1 cellular context compared by ENCODE assay signal in the genomic region with DNA sequence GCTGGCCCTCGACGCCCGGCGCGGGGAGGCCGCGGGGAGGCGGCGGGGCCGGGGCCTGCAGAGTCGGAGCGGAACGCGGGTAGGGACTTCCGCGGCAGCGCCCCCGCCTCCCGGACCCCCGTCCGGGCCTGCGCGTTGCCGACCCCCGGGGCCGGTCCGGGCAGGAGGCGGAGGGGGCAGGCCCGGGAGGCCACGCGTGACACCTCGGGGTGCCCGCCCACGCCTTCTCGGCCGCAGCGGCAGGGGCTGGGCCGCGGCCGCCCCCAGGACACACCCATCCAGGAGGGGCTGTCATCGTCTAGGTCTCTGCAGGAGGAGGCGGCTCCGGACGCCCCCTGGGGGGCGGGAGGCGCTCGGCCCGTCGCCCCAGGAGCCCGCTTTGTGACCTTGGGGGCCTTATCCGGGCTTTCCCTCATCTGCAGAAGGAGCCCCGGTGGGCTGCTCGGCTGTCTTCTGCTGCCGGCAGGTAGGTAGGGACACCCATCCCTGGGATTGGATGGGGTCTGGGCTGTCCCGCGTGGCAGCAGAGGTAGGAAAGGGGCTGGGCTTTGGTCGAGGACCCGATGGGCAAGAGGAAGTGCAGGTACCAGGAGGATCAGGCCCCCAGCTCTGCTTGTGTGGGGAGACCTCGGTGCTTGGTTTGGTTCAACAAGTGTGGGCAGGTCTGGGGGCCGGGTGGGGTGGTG.
TF ChIP-seq lines count a peak whose summit lies in the region.

No MANE protein-coding gene starts in this region.

TF ChIP-seq in K562, 482 proteins besides CTCF, POLR2A, EP300 and RAD21 (continued from another document and continues in another):
- no peak for TF ChIP-seq BRD9 (IDR thresholded peaks at IDR 0.05; ENCODE audit: low read depth, partially characterized antibody)
- peak; percentile 77 for TF ChIP-seq SMAD4 (CRISPR knock-in tag; conservative IDR thresholded peaks at IDR 0.05)
- no peak for TF ChIP-seq NELFE (IDR thresholded peaks at IDR 0.05; ENCODE audit: insufficient read depth, insufficient read length)
- peak; percentile 68 for TF ChIP-seq RBBP5 (IDR thresholded peaks at IDR 0.05; ENCODE audit: borderline replicate concordance, insufficient read depth, low read length, poor library complexity, severe bottlenecking)
- TF ChIP-seq IRF2 (CRISPR knock-in tag; IDR thresholded peaks at IDR 0.05): no peak
- no peak for TF ChIP-seq ZNF445 (CRISPR knock-in tag; IDR thresholded peaks at IDR 0.05; ENCODE audit: low read depth)
- peak; percentile 54; the same call in 1 of the 2 replicates for TF ChIP-seq CREM (IDR thresholded peaks at IDR 0.05; ENCODE audit: low read depth)
- TF ChIP-seq ZNF134 (CRISPR knock-in tag; conservative IDR thresholded peaks at IDR 0.05): 0 out of 2 replicates have a peak, but pooled peaks have one; percentile 22
- no peak for TF ChIP-seq MTA1 (IDR thresholded peaks at IDR 0.05; ENCODE audit: borderline replicate concordance)
- peak in 1 of 2 experiments; percentile 65; a peak in 2 of 4 replicates for TF ChIP-seq HDAC1 (IDR thresholded peaks at IDR 0.05)
- TF ChIP-seq ZFP1 (CRISPR knock-in tag; IDR thresholded peaks at IDR 0.05): no peak
- TF ChIP-seq DPF2 (IDR thresholded peaks at IDR 0.05): peak; percentile 19; the same call in 1 of the 2 replicates
- TF ChIP-seq PML (IDR thresholded peaks at IDR 0.05; ENCODE audit: low read length): no peak; the same call in 1 of the 2 replicates
- TF ChIP-seq, protein P1, sequence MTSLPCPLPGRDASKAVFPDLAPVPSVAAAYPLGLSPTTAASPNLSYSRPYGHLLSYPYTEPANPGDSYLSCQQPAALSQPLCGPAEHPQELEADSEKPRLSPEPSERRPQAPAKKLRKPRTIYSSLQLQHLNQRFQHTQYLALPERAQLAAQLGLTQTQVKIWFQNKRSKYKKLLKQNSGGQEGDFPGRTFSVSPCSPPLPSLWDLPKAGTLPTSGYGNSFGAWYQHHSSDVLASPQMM (CRISPR knock-in tag; IDR thresholded peaks at IDR 0.05): no peak
- TF ChIP-seq, protein P2, sequence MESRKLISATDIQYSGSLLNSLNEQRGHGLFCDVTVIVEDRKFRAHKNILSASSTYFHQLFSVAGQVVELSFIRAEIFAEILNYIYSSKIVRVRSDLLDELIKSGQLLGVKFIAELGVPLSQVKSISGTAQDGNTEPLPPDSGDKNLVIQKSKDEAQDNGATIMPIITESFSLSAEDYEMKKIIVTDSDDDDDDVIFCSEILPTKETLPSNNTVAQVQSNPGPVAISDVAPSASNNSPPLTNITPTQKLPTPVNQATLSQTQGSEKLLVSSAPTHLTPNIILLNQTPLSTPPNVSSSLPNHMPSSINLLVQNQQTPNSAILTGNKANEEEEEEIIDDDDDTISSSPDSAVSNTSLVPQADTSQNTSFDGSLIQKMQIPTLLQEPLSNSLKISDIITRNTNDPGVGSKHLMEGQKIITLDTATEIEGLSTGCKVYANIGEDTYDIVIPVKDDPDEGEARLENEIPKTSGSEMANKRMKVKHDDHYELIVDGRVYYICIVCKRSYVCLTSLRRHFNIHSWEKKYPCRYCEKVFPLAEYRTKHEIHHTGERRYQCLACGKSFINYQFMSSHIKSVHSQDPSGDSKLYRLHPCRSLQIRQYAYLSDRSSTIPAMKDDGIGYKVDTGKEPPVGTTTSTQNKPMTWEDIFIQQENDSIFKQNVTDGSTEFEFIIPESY (CRISPR knock-in tag; IDR thresholded peaks at IDR 0.05): 0 out of 2 replicates have a peak, but pooled peaks have one; percentile 18
- peak; percentile 87 for TF ChIP-seq SAP30 (IDR thresholded peaks at IDR 0.05; ENCODE audit: borderline replicate concordance, insufficient read depth, low read depth, low read length, poor library complexity, severe bottlenecking)
- TF ChIP-seq NONO (IDR thresholded peaks at IDR 0.05; ENCODE audit: low read depth in 2 of 2, low read length in 1 of 2): peak in 1 of 2 experiments; percentile 59; a peak in 1 of 4 replicates
- TF ChIP-seq, protein P3, sequence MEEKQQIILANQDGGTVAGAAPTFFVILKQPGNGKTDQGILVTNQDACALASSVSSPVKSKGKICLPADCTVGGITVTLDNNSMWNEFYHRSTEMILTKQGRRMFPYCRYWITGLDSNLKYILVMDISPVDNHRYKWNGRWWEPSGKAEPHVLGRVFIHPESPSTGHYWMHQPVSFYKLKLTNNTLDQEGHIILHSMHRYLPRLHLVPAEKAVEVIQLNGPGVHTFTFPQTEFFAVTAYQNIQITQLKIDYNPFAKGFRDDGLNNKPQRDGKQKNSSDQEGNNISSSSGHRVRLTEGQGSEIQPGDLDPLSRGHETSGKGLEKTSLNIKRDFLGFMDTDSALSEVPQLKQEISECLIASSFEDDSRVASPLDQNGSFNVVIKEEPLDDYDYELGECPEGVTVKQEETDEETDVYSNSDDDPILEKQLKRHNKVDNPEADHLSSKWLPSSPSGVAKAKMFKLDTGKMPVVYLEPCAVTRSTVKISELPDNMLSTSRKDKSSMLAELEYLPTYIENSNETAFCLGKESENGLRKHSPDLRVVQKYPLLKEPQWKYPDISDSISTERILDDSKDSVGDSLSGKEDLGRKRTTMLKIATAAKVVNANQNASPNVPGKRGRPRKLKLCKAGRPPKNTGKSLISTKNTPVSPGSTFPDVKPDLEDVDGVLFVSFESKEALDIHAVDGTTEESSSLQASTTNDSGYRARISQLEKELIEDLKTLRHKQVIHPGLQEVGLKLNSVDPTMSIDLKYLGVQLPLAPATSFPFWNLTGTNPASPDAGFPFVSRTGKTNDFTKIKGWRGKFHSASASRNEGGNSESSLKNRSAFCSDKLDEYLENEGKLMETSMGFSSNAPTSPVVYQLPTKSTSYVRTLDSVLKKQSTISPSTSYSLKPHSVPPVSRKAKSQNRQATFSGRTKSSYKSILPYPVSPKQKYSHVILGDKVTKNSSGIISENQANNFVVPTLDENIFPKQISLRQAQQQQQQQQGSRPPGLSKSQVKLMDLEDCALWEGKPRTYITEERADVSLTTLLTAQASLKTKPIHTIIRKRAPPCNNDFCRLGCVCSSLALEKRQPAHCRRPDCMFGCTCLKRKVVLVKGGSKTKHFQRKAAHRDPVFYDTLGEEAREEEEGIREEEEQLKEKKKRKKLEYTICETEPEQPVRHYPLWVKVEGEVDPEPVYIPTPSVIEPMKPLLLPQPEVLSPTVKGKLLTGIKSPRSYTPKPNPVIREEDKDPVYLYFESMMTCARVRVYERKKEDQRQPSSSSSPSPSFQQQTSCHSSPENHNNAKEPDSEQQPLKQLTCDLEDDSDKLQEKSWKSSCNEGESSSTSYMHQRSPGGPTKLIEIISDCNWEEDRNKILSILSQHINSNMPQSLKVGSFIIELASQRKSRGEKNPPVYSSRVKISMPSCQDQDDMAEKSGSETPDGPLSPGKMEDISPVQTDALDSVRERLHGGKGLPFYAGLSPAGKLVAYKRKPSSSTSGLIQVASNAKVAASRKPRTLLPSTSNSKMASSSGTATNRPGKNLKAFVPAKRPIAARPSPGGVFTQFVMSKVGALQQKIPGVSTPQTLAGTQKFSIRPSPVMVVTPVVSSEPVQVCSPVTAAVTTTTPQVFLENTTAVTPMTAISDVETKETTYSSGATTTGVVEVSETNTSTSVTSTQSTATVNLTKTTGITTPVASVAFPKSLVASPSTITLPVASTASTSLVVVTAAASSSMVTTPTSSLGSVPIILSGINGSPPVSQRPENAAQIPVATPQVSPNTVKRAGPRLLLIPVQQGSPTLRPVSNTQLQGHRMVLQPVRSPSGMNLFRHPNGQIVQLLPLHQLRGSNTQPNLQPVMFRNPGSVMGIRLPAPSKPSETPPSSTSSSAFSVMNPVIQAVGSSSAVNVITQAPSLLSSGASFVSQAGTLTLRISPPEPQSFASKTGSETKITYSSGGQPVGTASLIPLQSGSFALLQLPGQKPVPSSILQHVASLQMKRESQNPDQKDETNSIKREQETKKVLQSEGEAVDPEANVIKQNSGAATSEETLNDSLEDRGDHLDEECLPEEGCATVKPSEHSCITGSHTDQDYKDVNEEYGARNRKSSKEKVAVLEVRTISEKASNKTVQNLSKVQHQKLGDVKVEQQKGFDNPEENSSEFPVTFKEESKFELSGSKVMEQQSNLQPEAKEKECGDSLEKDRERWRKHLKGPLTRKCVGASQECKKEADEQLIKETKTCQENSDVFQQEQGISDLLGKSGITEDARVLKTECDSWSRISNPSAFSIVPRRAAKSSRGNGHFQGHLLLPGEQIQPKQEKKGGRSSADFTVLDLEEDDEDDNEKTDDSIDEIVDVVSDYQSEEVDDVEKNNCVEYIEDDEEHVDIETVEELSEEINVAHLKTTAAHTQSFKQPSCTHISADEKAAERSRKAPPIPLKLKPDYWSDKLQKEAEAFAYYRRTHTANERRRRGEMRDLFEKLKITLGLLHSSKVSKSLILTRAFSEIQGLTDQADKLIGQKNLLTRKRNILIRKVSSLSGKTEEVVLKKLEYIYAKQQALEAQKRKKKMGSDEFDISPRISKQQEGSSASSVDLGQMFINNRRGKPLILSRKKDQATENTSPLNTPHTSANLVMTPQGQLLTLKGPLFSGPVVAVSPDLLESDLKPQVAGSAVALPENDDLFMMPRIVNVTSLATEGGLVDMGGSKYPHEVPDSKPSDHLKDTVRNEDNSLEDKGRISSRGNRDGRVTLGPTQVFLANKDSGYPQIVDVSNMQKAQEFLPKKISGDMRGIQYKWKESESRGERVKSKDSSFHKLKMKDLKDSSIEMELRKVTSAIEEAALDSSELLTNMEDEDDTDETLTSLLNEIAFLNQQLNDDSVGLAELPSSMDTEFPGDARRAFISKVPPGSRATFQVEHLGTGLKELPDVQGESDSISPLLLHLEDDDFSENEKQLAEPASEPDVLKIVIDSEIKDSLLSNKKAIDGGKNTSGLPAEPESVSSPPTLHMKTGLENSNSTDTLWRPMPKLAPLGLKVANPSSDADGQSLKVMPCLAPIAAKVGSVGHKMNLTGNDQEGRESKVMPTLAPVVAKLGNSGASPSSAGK (IDR thresholded peaks at IDR 0.05): peak; percentile 44; the same call in 1 of the 2 replicates
- peak; percentile 41; the same call in 1 of the 2 replicates for TF ChIP-seq ETV5 (CRISPR knock-in tag; IDR thresholded peaks at IDR 0.05; ENCODE audit: low read depth)
- TF ChIP-seq, protein P4, sequence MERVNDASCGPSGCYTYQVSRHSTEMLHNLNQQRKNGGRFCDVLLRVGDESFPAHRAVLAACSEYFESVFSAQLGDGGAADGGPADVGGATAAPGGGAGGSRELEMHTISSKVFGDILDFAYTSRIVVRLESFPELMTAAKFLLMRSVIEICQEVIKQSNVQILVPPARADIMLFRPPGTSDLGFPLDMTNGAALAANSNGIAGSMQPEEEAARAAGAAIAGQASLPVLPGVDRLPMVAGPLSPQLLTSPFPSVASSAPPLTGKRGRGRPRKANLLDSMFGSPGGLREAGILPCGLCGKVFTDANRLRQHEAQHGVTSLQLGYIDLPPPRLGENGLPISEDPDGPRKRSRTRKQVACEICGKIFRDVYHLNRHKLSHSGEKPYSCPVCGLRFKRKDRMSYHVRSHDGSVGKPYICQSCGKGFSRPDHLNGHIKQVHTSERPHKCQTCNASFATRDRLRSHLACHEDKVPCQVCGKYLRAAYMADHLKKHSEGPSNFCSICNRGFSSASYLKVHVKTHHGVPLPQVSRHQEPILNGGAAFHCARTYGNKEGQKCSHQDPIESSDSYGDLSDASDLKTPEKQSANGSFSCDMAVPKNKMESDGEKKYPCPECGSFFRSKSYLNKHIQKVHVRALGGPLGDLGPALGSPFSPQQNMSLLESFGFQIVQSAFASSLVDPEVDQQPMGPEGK (CRISPR knock-in tag; IDR thresholded peaks at IDR 0.05; ENCODE audit: borderline replicate concordance): no peak
- TF ChIP-seq CTBP1 (IDR thresholded peaks at IDR 0.05; ENCODE audit: borderline replicate concordance): peak; percentile 69
- TF ChIP-seq SUPT5H (IDR thresholded peaks at IDR 0.05): peak; percentile 47; the same call in 1 of the 2 replicates
- TF ChIP-seq HMGN3 (IDR thresholded peaks at IDR 0.05; ENCODE audit: borderline replicate concordance, extremely low read depth, insufficient read length, low read depth, low read length): peak; percentile 76
- TF ChIP-seq JUN (IDR thresholded peaks at IDR 0.05; ENCODE audit: borderline replicate concordance, low read depth, low read length): no peak
- TF ChIP-seq JUN (CRISPR knock-in tag; IDR thresholded peaks at IDR 0.05; ENCODE audit: borderline replicate concordance): no peak
- TF ChIP-seq, protein P5, sequence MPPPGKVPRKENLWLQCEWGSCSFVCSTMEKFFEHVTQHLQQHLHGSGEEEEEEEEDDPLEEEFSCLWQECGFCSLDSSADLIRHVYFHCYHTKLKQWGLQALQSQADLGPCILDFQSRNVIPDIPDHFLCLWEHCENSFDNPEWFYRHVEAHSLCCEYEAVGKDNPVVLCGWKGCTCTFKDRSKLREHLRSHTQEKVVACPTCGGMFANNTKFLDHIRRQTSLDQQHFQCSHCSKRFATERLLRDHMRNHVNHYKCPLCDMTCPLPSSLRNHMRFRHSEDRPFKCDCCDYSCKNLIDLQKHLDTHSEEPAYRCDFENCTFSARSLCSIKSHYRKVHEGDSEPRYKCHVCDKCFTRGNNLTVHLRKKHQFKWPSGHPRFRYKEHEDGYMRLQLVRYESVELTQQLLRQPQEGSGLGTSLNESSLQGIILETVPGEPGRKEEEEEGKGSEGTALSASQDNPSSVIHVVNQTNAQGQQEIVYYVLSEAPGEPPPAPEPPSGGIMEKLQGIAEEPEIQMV (tag; conservative IDR thresholded peaks at IDR 0.05; ENCODE audit: low read depth): no peak
- TF ChIP-seq RBM14 (IDR thresholded peaks at IDR 0.05; ENCODE audit: borderline replicate concordance, insufficient read depth, low read depth, low read length): no peak
- no peak for TF ChIP-seq CCAR2 (IDR thresholded peaks at IDR 0.05; ENCODE audit: low read depth, low read length)
- TF ChIP-seq ZBTB7A (IDR thresholded peaks at IDR 0.05; ENCODE audit: borderline replicate concordance, control insufficient read depth, low read depth, low read length): peak; percentile 99
- peak; percentile 57 for TF ChIP-seq CXXC5 (CRISPR knock-in tag; IDR thresholded peaks at IDR 0.05)
- TF ChIP-seq SAFB (IDR thresholded peaks at IDR 0.05; ENCODE audit: borderline replicate concordance, low read depth, low read length): peak; percentile 93
- TF ChIP-seq KLF6 (CRISPR knock-in tag; IDR thresholded peaks at IDR 0.05; ENCODE audit: borderline replicate concordance): 0 out of 2 replicates have a peak, but pooled peaks have one; percentile 64
- TF ChIP-seq ESRRA (IDR thresholded peaks at IDR 0.05; ENCODE audit: borderline replicate concordance, low read depth): peak; percentile 98
- peak in 1 of 3 experiments; percentile 19 for TF ChIP-seq YY1 (IDR thresholded peaks at IDR 0.05; ENCODE audit: borderline replicate concordance in 1 of 3, control insufficient read depth in 1 of 3, extremely low read depth in 1 of 3, insufficient read depth in 3 of 3, insufficient read length in 1 of 3, insufficient replicate concordance in 2 of 3, low read depth in 1 of 3, low read length in 2 of 3)
- peak; percentile 58; the same call in 1 of the 2 replicates for TF ChIP-seq POLR2G (IDR thresholded peaks at IDR 0.05; ENCODE audit: low read depth, low read length)
- TF ChIP-seq SIN3A (IDR thresholded peaks at IDR 0.05; ENCODE audit: borderline replicate concordance in 2 of 2, control insufficient read depth in 1 of 2, low read depth in 2 of 2, low read length in 2 of 2): peak; percentile 78 to 89; a peak in 3 of 4 replicates
- TF ChIP-seq ZNF75A (CRISPR knock-in tag; IDR thresholded peaks at IDR 0.05): no peak
